1 cellular context compared by ENCODE assay signal in genomic region chr3:37991109-37991508, GRCh38.
TF ChIP-seq lines count a peak whose summit lies in the region.

No MANE protein-coding gene starts in this region.

TF ChIP-seq in GM23338, 12 proteins besides CTCF, POLR2A, EP300 and RAD21 (continued from another document):
- TF ChIP-seq ZNF462 (CRISPR knock-in tag; IDR thresholded peaks at IDR 0.05): no peak
- TF ChIP-seq, protein P1, sequence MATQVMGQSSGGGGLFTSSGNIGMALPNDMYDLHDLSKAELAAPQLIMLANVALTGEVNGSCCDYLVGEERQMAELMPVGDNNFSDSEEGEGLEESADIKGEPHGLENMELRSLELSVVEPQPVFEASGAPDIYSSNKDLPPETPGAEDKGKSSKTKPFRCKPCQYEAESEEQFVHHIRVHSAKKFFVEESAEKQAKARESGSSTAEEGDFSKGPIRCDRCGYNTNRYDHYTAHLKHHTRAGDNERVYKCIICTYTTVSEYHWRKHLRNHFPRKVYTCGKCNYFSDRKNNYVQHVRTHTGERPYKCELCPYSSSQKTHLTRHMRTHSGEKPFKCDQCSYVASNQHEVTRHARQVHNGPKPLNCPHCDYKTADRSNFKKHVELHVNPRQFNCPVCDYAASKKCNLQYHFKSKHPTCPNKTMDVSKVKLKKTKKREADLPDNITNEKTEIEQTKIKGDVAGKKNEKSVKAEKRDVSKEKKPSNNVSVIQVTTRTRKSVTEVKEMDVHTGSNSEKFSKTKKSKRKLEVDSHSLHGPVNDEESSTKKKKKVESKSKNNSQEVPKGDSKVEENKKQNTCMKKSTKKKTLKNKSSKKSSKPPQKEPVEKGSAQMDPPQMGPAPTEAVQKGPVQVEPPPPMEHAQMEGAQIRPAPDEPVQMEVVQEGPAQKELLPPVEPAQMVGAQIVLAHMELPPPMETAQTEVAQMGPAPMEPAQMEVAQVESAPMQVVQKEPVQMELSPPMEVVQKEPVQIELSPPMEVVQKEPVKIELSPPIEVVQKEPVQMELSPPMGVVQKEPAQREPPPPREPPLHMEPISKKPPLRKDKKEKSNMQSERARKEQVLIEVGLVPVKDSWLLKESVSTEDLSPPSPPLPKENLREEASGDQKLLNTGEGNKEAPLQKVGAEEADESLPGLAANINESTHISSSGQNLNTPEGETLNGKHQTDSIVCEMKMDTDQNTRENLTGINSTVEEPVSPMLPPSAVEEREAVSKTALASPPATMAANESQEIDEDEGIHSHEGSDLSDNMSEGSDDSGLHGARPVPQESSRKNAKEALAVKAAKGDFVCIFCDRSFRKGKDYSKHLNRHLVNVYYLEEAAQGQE (IDR thresholded peaks at IDR 0.05; ENCODE audit: unreplicated experiment): no peak
- TF ChIP-seq ETS1 (IDR thresholded peaks at IDR 0.05): no peak
TF ChIP-seq in GM23338: peak in this region for 0.
